ENCODE assay signal across 11 cellular contexts in genomic region chr1:22712502-22713271, GRCh38. TPM values are rescaled to one million over a fixed set of nuclear protein-coding genes. Genes with fewer than 3 reads are reported as not detected.
DNase-seq lines count a peak whose midpoint lies in the region; ATAC-seq and TF ChIP-seq lines count a peak whose summit lies in the region.
"Had no signal": no experiment of that assay in that cellular context is flagged by ENCODE, and none has a peak within 500 bp of the region (broad histone marks: within the 10 kb centered on the region; RNA-seq: fewer than 3 reads in every experiment).

No MANE protein-coding gene starts in this region.

- POLR2A ChIA-PET in T-cell (lab: Charles Lee): no interaction called here

- no peak overlapping the region for H3K27ac Mint-ChIP-seq in T-cell

- peak overlapping the region; percentile 17 to 62 (median 54) for H3K4me3 Mint-ChIP-seq in T-cell

- no peaks in the 10 kb centered on the region for H3K36me3 Mint-ChIP-seq in T-cell

- peaks cover 51 to 61% of the 10 kb centered on the region in 2 donors for H3K27me3 Mint-ChIP-seq in T-cell

- H3K4me3 ChIP-seq in cardiac muscle cell: peak overlapping the region; percentile 82
- H3K4me3 ChIP-seq in heart left ventricle: no peak overlapping the region
- H3K4me3 ChIP-seq in fibroblast of villous mesenchyme (ENCODE audit: low read depth, low read length): peak overlapping the region; percentile 61
- H3K4me3 ChIP-seq in thoracic aorta: peak overlapping the region; percentile 72

- peaks cover 0 to 16% (median 7%) of the 10 kb centered on the region in 3 donors for H3K4me1 Mint-ChIP-seq in T-cell

- CTCF ChIA-PET in T-cell (lab: Charles Lee): no interaction called here

- H3K27me3 ChIP-seq in cardiac muscle cell (no peaks in the 10 kb centered on the region), heart left ventricle (peaks cover 0 to 41% (median 13%) of the 10 kb centered on the region in 9 donors), thoracic aorta (replicated peaks; ENCODE audit: insufficient read depth) (no peaks in the 10 kb centered on the region)

- WGBS in heart left ventricle, 4 donors: 62 to 73% (median 72%) methylated on average over 19 of the region's 19 CpGs

- DNase-seq in cardiac muscle cell (ENCODE audit: low read depth in 1 of 2, low spot score in 1 of 2): peak in 1 of 2 donors; percentile 34
- no peak for DNase-seq in heart left ventricle
- DNase-seq in T-cell: no peak
- peak; percentile 61 for DNase-seq in fibroblast of villous mesenchyme (ENCODE audit: low read depth)
- no peak for DNase-seq in thoracic aorta (ENCODE audit: low spot score)
- DNase-seq in mucosa of gallbladder (ENCODE audit: low spot score): no peak
- DNase-seq in erythroblast (lab: John Stamatoyannopoulos, UW): no peak
- DNase-seq: left cardiac atrium, NCI-H524 treated with DMSO at 0.1 percent for 48 hours had no signal

- H3K36me3 ChIP-seq in cardiac muscle cell (no peaks in the 10 kb centered on the region), heart left ventricle (no peaks in the 10 kb centered on the region), thoracic aorta (no peaks in the 10 kb centered on the region)
- H3K36me3 ChIP-seq: HAP-1 had no signal

- H3K9me3 Mint-ChIP-seq in T-cell: no peaks in the 10 kb centered on the region

- H3K9me3 ChIP-seq in cardiac muscle cell (ENCODE audit: low read depth) (no peaks in the 10 kb centered on the region), heart left ventricle (no peaks in the 10 kb centered on the region), thoracic aorta (no peaks in the 10 kb centered on the region)
- H3K9me3 ChIP-seq: HAP-1 had no signal

- no peak overlapping the region for H3K27ac ChIP-seq in cardiac muscle cell
- no peak overlapping the region for H3K27ac ChIP-seq in heart left ventricle
- H3K27ac ChIP-seq in thoracic aorta: no peak overlapping the region

- peaks cover 27% of the 10 kb centered on the region for H3K4me1 ChIP-seq in cardiac muscle cell (ENCODE audit: low read depth)
- peaks cover 0 to 44% (median 4%) of the 10 kb centered on the region in 12 donors for H3K4me1 ChIP-seq in heart left ventricle
- peaks cover 16 to 35% of the 10 kb centered on the region in 2 donors for H3K4me1 ChIP-seq in thoracic aorta (ENCODE audit: control insufficient read depth in 1 of 2, low read depth in 2 of 2)
- H3K4me1 ChIP-seq: HAP-1 had no signal

- TF ChIP-seq POLR2A in heart left ventricle (IDR thresholded peaks at IDR 0.05) (no peak), erythroblast (IDR thresholded peaks at IDR 0.05; ENCODE audit: low read length) (no peak)

- TF ChIP-seq CTCF in cardiac muscle cell (IDR thresholded peaks at IDR 0.05; ENCODE audit: low read depth, low read length): no peak
- TF ChIP-seq CTCF in heart left ventricle (IDR thresholded peaks at IDR 0.05): no peak
- peak; percentile 9 for TF ChIP-seq CTCF in fibroblast of villous mesenchyme (IDR thresholded peaks at IDR 0.05; ENCODE audit: insufficient read depth, low read depth, low read length)
- no peak for TF ChIP-seq CTCF in thoracic aorta (IDR thresholded peaks at IDR 0.05)

- no peak for ATAC-seq in heart left ventricle
- no peak for ATAC-seq in T-cell (replicated peaks in 1 of 4)
- no peak for ATAC-seq in thoracic aorta (ENCODE audit: insufficient number of reproducible peaks, low FRiP score, low read depth)
- ATAC-seq in GM21390 (IDR thresholded peaks at IDR 0.05; ENCODE audit: unreplicated experiment): no peak

- intact Hi-C loops in heart left ventricle (cut with DNase I): no loop called here

RNA-seq across cellular contexts. Expression of gene EPHB2, which starts 2.0 kb away (rescaled TPM):
- 58.2 and 96.3 TPM in 2 replicates for total RNA-seq in cardiac muscle cell
- polyA plus RNA-seq in cardiac muscle cell: 38.8 and 58.8 TPM in 2 replicates
- total RNA-seq in heart left ventricle: 1 to 10 TPM in 3 of 9 donors, under 1 TPM in 6; 0.13 to 6.3 (median 0.70) TPM
- 1 to 10 TPM in 1 of 2 donors, under 1 TPM in 1; 0.11 to 2.0 TPM for polyA plus RNA-seq in heart left ventricle
- under 1 TPM in 3 of 5 donors, not detected in 2; 0.06 to 0.20 (median 0.12) TPM for total RNA-seq in T-cell
- 4.3 and 9.7 TPM in 2 replicates for total RNA-seq in fibroblast of villous mesenchyme
- 10 to 100 TPM in 1 of 2 donors, 1 to 10 TPM in 1; 9.3 to 10.0 TPM for total RNA-seq in thoracic aorta
- total RNA-seq in mucosa of gallbladder: 3.7 TPM

RNA-seq across cellular contexts. Expression of gene C1QB, which starts 59.7 kb away (rescaled TPM):
- total RNA-seq in cardiac muscle cell (not detected in 2 replicates), heart left ventricle (100 to 1,000 TPM in 3 of 9 donors, 10 to 100 TPM in 6; 16.6 to 667 (median 81.4) TPM), T-cell (1 to 10 TPM in 3 of 5 donors, not detected in 2; 1.1 to 1.3 (median 1.2) TPM), fibroblast of villous mesenchyme (not detected in 2 replicates), thoracic aorta (100 to 1,000 TPM; 448 to 884 TPM), mucosa of gallbladder (190 TPM)
- polyA plus RNA-seq in cardiac muscle cell (not detected in 2 replicates), heart left ventricle (10 to 100 TPM; 25.9 to 61.9 TPM)

Comparison
In these comparisons a context has a peak if more than half of its experiments do, and no peak if none do; other contexts are left out.
1. H3K4me3 ChIP-seq: peak in cardiac muscle cell (single experiment), fibroblast of villous mesenchyme (single experiment) and thoracic aorta (single experiment); none in heart left ventricle (0 of 12).
2. RNA of gene C1QB, which starts 59.7 kb away (total RNA-seq): 448 to 884 TPM in thoracic aorta, 190 TPM in mucosa of gallbladder (single experiment) and 16.6 to 667 TPM in heart left ventricle; 1.1 to 1.3 TPM in T-cell, not detected in cardiac muscle cell and not detected in fibroblast of villous mesenchyme; every median in the first group is over 4 times any median in the second.